ENCODE assay signal across 1 cellular context in the genomic region with DNA sequence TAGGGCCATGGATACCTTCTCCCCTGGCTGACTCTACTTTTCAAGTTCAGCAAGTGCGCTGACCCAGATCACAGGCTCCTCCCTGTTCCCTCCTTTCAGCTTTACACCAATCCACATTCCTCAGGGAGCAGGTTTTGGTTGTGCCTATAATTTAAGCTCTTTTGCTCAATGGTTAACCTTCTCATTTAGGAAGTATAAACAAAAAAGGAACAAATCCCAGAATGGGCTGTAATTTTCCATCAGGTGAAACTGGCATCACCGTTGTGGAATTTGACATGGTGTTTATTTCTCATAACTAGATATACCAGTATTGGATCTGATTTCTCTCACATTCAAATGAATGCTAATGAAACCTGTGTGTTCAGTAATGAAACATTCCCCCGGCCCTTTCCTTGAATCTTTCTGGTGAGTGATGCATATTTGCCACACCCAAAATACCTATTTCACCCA.
TF ChIP-seq lines count a peak whose summit lies in the region.

No MANE protein-coding gene starts in this region.

TF ChIP-seq in SK-N-SH treated with all-trans-retinoic acid at 6 μM for 48 hours, 23 proteins besides CTCF, POLR2A, EP300 and RAD21 (continued from another document):
- TF ChIP-seq, protein P1, sequence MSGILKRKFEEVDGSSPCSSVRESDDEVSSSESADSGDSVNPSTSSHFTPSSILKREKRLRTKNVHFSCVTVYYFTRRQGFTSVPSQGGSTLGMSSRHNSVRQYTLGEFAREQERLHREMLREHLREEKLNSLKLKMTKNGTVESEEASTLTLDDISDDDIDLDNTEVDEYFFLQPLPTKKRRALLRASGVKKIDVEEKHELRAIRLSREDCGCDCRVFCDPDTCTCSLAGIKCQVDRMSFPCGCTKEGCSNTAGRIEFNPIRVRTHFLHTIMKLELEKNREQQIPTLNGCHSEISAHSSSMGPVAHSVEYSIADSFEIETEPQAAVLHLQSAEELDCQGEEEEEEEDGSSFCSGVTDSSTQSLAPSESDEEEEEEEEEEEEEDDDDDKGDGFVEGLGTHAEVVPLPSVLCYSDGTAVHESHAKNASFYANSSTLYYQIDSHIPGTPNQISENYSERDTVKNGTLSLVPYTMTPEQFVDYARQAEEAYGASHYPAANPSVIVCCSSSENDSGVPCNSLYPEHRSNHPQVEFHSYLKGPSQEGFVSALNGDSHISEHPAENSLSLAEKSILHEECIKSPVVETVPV (CRISPR knock-in tag; IDR thresholded peaks at IDR 0.05): no peak
TF ChIP-seq in SK-N-SH treated with all-trans-retinoic acid at 6 μM for 48 hours: peak in this region for 0.
